ENCODE assay signal across 8 cellular contexts in genomic region chr1:229625893-229626831, GRCh38.
DNase-seq lines count a peak whose midpoint lies in the region; ATAC-seq and TF ChIP-seq lines count a peak whose summit lies in the region.

Gene TAF5L (minus strand): TSS chr1:229626122. CDS start chr1:229614482, 11,640 bp downstream.
Gene URB2 (plus strand): TSS chr1:229626247. CDS start chr1:229627634, 1,387 bp downstream.

- H3K4me2 ChIP-seq in KMS-11: peak within 1 kb of the TSS; percentile 87

- H3K79me2 ChIP-seq in KMS-11 (ENCODE audit: insufficient read depth, low read depth): peaks cover 91% of the 10 kb centered on the region

- H3K36me3 ChIP-seq in KMS-11 (ENCODE audit: insufficient read depth): no peaks in the 10 kb centered on the region

- peak within 1 kb of the TSS; percentile 98 for H3K4me3 ChIP-seq in KMS-11 (IDR thresholded peaks at IDR 0.05; ENCODE audit: insufficient read depth, low read depth, low read length)

- H3K4me1 ChIP-seq in KMS-11 (ENCODE audit: low read depth, poor library complexity, severe bottlenecking): peaks cover 56% of the 10 kb centered on the region

- TF ChIP-seq CTCF in KMS-11 (conservative IDR thresholded peaks at IDR 0.05; ENCODE audit: low read depth, low read length) (no peak), nephron progenitor cell (IDR thresholded peaks at IDR 0.05) (no peak)

- H2AFZ ChIP-seq in KMS-11 (ENCODE audit: low read depth): peak within 1 kb of the TSS; percentile 88

- H3K27me3 ChIP-seq in KMS-11 (ENCODE audit: insufficient read depth, low read depth): no peaks in the 10 kb centered on the region

- peak within 1 kb of the TSS; percentile 72 for H3K27ac ChIP-seq in KMS-11

- no peaks in the 10 kb centered on the region for H3K27me3 Mint-ChIP-seq in nephron progenitor cell (ENCODE audit: low read depth, poor library complexity)
- H3K27me3 Mint-ChIP-seq in stimulated activated naive CD8-positive, alpha-beta T cell treated with anti-CD3 and anti-CD28 coated beads, Interleukin-15, Interleukin-2, amounts not matched to agents 100 ng/mL and 50 ng/mL, for 24 hours: no peaks in the 10 kb centered on the region

- peaks cover 15% of the 10 kb centered on the region for H3K36me3 Mint-ChIP-seq in nephron progenitor cell (ENCODE audit: low read depth)
- H3K36me3 Mint-ChIP-seq in stimulated activated naive CD8-positive, alpha-beta T cell treated with anti-CD3 and anti-CD28 coated beads, Interleukin-15, Interleukin-2, amounts not matched to agents 100 ng/mL and 50 ng/mL, for 24 hours (ENCODE audit: low read depth): peaks cover 40% of the 10 kb centered on the region

- ATAC-seq in GM21717 (IDR thresholded peaks at IDR 0.05; ENCODE audit: unreplicated experiment): peak; percentile 91

- peaks cover 36% of the 10 kb centered on the region for H3K4me1 Mint-ChIP-seq in nephron progenitor cell
- peaks cover 73% of the 10 kb centered on the region for H3K4me1 Mint-ChIP-seq in stimulated activated naive CD8-positive, alpha-beta T cell treated with anti-CD3 and anti-CD28 coated beads, Interleukin-15, Interleukin-2, amounts not matched to agents 100 ng/mL and 50 ng/mL, for 24 hours (ENCODE audit: low read depth)

- H3K27ac Mint-ChIP-seq in nephron progenitor cell: peak within 1 kb of the TSS; percentile 95
- peak within 1 kb of the TSS; percentile 96 for H3K27ac Mint-ChIP-seq in stimulated activated naive CD8-positive, alpha-beta T cell treated with anti-CD3 and anti-CD28 coated beads, Interleukin-15, Interleukin-2, amounts not matched to agents 100 ng/mL and 50 ng/mL, for 24 hours

- DNase-seq in DMS79 treated with DMSO at 0.1 percent for 48 hours (lab: John Stamatoyannopoulos, UW) (peak; percentile 68), SHP77 (lab: John Stamatoyannopoulos, UW) (peak; percentile 85), fibroblast of the conjunctiva (ENCODE audit: low read depth) (peak; percentile 68), nephron progenitor cell (peak; percentile 85)
- peak; percentile 79 for DNase-seq in activated effector memory CD4-positive, alpha-beta T cell treated with Interleukin-2 at 50 U/mL for 16 hours

- no peaks in the 10 kb centered on the region for H3K9me3 Mint-ChIP-seq in nephron progenitor cell
- H3K9me3 Mint-ChIP-seq in stimulated activated naive CD8-positive, alpha-beta T cell treated with anti-CD3 and anti-CD28 coated beads, Interleukin-15, Interleukin-2, amounts not matched to agents 100 ng/mL and 50 ng/mL, for 24 hours: no peaks in the 10 kb centered on the region

- peaks cover 2% of the 10 kb centered on the region for H4K20me1 ChIP-seq in KMS-11 (ENCODE audit: insufficient read depth)

- peak within 1 kb of the TSS; percentile 79 for H3K9ac ChIP-seq in KMS-11

- peak within 1 kb of the TSS; percentile 97 for H3K4me3 Mint-ChIP-seq in nephron progenitor cell
- peak within 1 kb of the TSS; percentile 96 for H3K4me3 Mint-ChIP-seq in stimulated activated naive CD8-positive, alpha-beta T cell treated with anti-CD3 and anti-CD28 coated beads, Interleukin-15, Interleukin-2, amounts not matched to agents 100 ng/mL and 50 ng/mL, for 24 hours

Comparison
In these comparisons a context has a peak if more than half of its experiments do, and no peak if none do; other contexts are left out.
1. Peak in every context shown above with its lines: DNase-seq, ATAC-seq, H3K4me3 ChIP-seq and H3K27ac ChIP-seq.